In the genomic region with DNA sequence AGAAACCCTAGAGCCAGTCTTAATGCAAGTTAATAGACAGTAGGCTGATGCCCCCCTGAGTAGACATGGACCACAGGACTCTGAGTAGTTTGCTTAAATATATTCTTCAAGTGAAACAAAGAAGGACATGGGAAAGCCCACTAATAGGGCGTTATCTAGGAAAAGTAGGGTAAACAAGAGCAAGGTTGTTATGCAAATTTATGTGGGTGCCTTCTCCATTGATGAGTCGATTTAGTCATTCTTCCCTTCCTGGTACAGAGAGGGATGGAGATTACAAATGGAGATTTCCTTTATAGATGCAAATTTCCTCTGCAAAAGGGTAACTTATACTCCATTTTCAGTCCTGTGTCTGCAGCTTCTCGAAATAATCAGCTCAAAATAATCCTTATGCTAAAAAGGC, we compare ENCODE assay signal across 16 cellular contexts.
A peak's percentile ranks its signal among the peaks of the same experiment; 100 is the strongest.
DNase-seq lines count a peak whose midpoint lies in the region; ATAC-seq and TF ChIP-seq lines count a peak whose summit lies in the region.
"Had no signal": no experiment of that assay in that cellular context is flagged by ENCODE, and none has a peak within 500 bp of the region (broad histone marks: within the 10 kb centered on the region; RNA-seq: fewer than 3 reads in every experiment).

No MANE protein-coding gene starts in this region.

- peak overlapping the region; percentile 55; the same call in 1 of the 2 replicates for H3K4me3 ChIP-seq in iPS-20b (ENCODE audit: low read length)
- H3K4me3 ChIP-seq in effector memory CD4-positive, alpha-beta T cell (ENCODE audit: insufficient read depth, low read depth, low read length, poor library complexity, severe bottlenecking), result no peak overlapping the region
- H3K4me3 ChIP-seq: GM12878, SJCRH30 had no signal

- H3K4me1 Mint-ChIP-seq in WTC11 (peaks cover 74% of the 10 kb centered on the region), progenitor cell of endocrine pancreas (ENCODE audit: low read depth) (peaks cover 72% of the 10 kb centered on the region)

- H3K9me3 Mint-ChIP-seq in WTC11, result peaks cover 32% of the 10 kb centered on the region
- no peaks in the 10 kb centered on the region for H3K9me3 Mint-ChIP-seq in progenitor cell of endocrine pancreas (ENCODE audit: low read depth)

- H3K27me3 ChIP-seq in iPS-20b (ENCODE audit: insufficient read depth, low read length), result no peaks in the 10 kb centered on the region; the same call in 1 of the 2 replicates
- no peaks in the 10 kb centered on the region for H3K27me3 ChIP-seq in effector memory CD4-positive, alpha-beta T cell (replicated peaks; ENCODE audit: control insufficient read depth, insufficient read depth, low read length, poor library complexity, severe bottlenecking)
- H3K27me3 ChIP-seq: SJCRH30 had no signal

- DNase-seq in WTC11 (ENCODE audit: low spot score) (no peak), progenitor cell of endocrine pancreas (ENCODE audit: low spot score, unreplicated experiment) (no peak), posterior cingulate gyrus (no peak)
- DNase-seq in effector memory CD4-positive, alpha-beta T cell, result no peak
- DNase-seq: GF-D8, GOT3, NCI-H1105 treated with DMSO at 0.1 percent for 48 hours, NCI-H1694, SJCRH30 had no signal

- H3K9me3 ChIP-seq in ES-I3 (ENCODE audit: control insufficient read depth, insufficient read depth, low read length) (peaks cover 19% of the 10 kb centered on the region), KOPT-K1 (ENCODE audit: insufficient read depth, low read length, poor library complexity, severe bottlenecking) (no peaks in the 10 kb centered on the region), iPS-20b (ENCODE audit: insufficient read depth, low read depth, low read length) (peaks cover 18% of the 10 kb centered on the region)
- no peaks in the 10 kb centered on the region for H3K9me3 ChIP-seq in effector memory CD4-positive, alpha-beta T cell (ENCODE audit: control insufficient read depth, low read length)
- H3K9me3 ChIP-seq: SJCRH30 had no signal

- H3K36me3 ChIP-seq in ES-I3 (ENCODE audit: insufficient read depth, low read length) (peaks cover 4% of the 10 kb centered on the region; the same call in 1 of the 2 replicates), KOPT-K1 (ENCODE audit: insufficient read depth, low read length) (no peaks in the 10 kb centered on the region), iPS-20b (ENCODE audit: insufficient read depth, low read depth, low read length) (no peaks in the 10 kb centered on the region)
- H3K36me3 ChIP-seq in effector memory CD4-positive, alpha-beta T cell (ENCODE audit: control insufficient read depth, insufficient read depth, low read length), result no peaks in the 10 kb centered on the region
- H3K36me3 ChIP-seq: SJCRH30 had no signal

- POLR2A ChIA-PET in WTC11 (lab: Charles Lee), result no interaction called here

- H3K27ac Mint-ChIP-seq in WTC11 (peak overlapping the region; percentile 96), progenitor cell of endocrine pancreas (no peak overlapping the region)
- H3K27ac Mint-ChIP-seq: B cell had no signal

- H3K36me3 Mint-ChIP-seq in WTC11 (peaks cover 34% of the 10 kb centered on the region), progenitor cell of endocrine pancreas (ENCODE audit: insufficient read depth) (no peaks in the 10 kb centered on the region)

- H3K4me3 Mint-ChIP-seq in WTC11 (no peak overlapping the region), progenitor cell of endocrine pancreas (ENCODE audit: low read depth) (no peak overlapping the region)
- H3K4me3 Mint-ChIP-seq: B cell had no signal

- peaks cover 7% of the 10 kb centered on the region for H3K27me3 Mint-ChIP-seq in WTC11 (ENCODE audit: low read depth)
- H3K27me3 Mint-ChIP-seq in progenitor cell of endocrine pancreas, result no peaks in the 10 kb centered on the region
- H3K27me3 Mint-ChIP-seq: B cell had no signal

- peaks cover 38% of the 10 kb centered on the region for H3K4me1 ChIP-seq in ES-I3 (ENCODE audit: insufficient read depth, low read length)
- peaks cover 58% of the 10 kb centered on the region for H3K4me1 ChIP-seq in iPS-20b (ENCODE audit: insufficient read depth, low read length)
- H3K4me1 ChIP-seq in effector memory CD4-positive, alpha-beta T cell (ENCODE audit: control insufficient read depth, insufficient read depth, low read length, poor library complexity, severe bottlenecking), result no peaks in the 10 kb centered on the region
- H3K4me1 ChIP-seq: SJCRH30 had no signal

- CTCF ChIA-PET in WTC11 (lab: Charles Lee), result no interaction called here

- TF ChIP-seq CTCF in WTC11 (IDR thresholded peaks at IDR 0.05), result no peak
- TF ChIP-seq CTCF in progenitor cell of endocrine pancreas (IDR thresholded peaks at IDR 0.05; ENCODE audit: unreplicated experiment), result no peak

- H3K27ac ChIP-seq in KOPT-K1 (ENCODE audit: low read depth, low read length, poor library complexity, severe bottlenecking) (peak overlapping the region; percentile 99), iPS-20b (ENCODE audit: low read length) (peak overlapping the region; percentile 64)
- no peak overlapping the region for H3K27ac ChIP-seq in effector memory CD4-positive, alpha-beta T cell (ENCODE audit: insufficient read depth, low read length, poor library complexity, severe bottlenecking)
- H3K27ac ChIP-seq: SJCRH30 had no signal

- peak overlapping the region; percentile 21; the same call in 1 of the 2 replicates for H3K9ac ChIP-seq in ES-I3 (ENCODE audit: low read depth, low read length)
- peak overlapping the region; percentile 67 for H3K9ac ChIP-seq in iPS-20b (ENCODE audit: low read depth, low read length)

- ATAC-seq in WTC11 (peak; percentile 60), HG03025 (IDR thresholded peaks at IDR 0.05; ENCODE audit: low FRiP score, unreplicated experiment) (no peak)
- ATAC-seq: GM12878, Panc1 had no signal

- intact Hi-C loops in posterior cingulate gyrus (cut with DNase I), result no loop called here

TF ChIP-seq in WTC11, 78 proteins besides CTCF, POLR2A, EP300 and RAD21 (continues in another document):
- no peak for TF ChIP-seq PRRX2 (CRISPR knock-in tag; IDR thresholded peaks at IDR 0.05)
- TF ChIP-seq TCF7 (CRISPR knock-in tag; IDR thresholded peaks at IDR 0.05; ENCODE audit: low read depth), result no peak
- TF ChIP-seq ATF2 (CRISPR knock-in tag; IDR thresholded peaks at IDR 0.05; ENCODE audit: borderline replicate concordance, low read depth), result no peak
- TF ChIP-seq, protein P1, sequence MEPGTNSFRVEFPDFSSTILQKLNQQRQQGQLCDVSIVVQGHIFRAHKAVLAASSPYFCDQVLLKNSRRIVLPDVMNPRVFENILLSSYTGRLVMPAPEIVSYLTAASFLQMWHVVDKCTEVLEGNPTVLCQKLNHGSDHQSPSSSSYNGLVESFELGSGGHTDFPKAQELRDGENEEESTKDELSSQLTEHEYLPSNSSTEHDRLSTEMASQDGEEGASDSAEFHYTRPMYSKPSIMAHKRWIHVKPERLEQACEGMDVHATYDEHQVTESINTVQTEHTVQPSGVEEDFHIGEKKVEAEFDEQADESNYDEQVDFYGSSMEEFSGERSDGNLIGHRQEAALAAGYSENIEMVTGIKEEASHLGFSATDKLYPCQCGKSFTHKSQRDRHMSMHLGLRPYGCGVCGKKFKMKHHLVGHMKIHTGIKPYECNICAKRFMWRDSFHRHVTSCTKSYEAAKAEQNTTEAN (CRISPR knock-in tag; IDR thresholded peaks at IDR 0.05), result no peak
- TF ChIP-seq, protein P2, sequence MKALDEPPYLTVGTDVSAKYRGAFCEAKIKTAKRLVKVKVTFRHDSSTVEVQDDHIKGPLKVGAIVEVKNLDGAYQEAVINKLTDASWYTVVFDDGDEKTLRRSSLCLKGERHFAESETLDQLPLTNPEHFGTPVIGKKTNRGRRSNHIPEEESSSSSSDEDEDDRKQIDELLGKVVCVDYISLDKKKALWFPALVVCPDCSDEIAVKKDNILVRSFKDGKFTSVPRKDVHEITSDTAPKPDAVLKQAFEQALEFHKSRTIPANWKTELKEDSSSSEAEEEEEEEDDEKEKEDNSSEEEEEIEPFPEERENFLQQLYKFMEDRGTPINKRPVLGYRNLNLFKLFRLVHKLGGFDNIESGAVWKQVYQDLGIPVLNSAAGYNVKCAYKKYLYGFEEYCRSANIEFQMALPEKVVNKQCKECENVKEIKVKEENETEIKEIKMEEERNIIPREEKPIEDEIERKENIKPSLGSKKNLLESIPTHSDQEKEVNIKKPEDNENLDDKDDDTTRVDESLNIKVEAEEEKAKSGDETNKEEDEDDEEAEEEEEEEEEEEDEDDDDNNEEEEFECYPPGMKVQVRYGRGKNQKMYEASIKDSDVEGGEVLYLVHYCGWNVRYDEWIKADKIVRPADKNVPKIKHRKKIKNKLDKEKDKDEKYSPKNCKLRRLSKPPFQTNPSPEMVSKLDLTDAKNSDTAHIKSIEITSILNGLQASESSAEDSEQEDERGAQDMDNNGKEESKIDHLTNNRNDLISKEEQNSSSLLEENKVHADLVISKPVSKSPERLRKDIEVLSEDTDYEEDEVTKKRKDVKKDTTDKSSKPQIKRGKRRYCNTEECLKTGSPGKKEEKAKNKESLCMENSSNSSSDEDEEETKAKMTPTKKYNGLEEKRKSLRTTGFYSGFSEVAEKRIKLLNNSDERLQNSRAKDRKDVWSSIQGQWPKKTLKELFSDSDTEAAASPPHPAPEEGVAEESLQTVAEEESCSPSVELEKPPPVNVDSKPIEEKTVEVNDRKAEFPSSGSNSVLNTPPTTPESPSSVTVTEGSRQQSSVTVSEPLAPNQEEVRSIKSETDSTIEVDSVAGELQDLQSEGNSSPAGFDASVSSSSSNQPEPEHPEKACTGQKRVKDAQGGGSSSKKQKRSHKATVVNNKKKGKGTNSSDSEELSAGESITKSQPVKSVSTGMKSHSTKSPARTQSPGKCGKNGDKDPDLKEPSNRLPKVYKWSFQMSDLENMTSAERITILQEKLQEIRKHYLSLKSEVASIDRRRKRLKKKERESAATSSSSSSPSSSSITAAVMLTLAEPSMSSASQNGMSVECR (CRISPR knock-in tag; IDR thresholded peaks at IDR 0.05; ENCODE audit: borderline replicate concordance), result no peak
